In genomic region chr22:43812149-43812842, GRCh38 we compare ENCODE assay signal across 1 cellular context.
TF ChIP-seq lines count a peak whose summit lies in the region.

TSS of gene EFCAB6 (minus strand) at chr22:43812305. CDS start at chr22:43782318, 29,987 bp downstream.

TF ChIP-seq in SK-N-SH, 30 proteins besides CTCF, POLR2A, EP300 and RAD21:
- peak; percentile 57; the same call in 1 of the 2 replicates for TF ChIP-seq MAX (IDR thresholded peaks at IDR 0.05; ENCODE audit: low read depth)
- peak; percentile 16; the same call in 1 of the 2 replicates for TF ChIP-seq ELF1 (IDR thresholded peaks at IDR 0.05)
- TF ChIP-seq IRF3 (IDR thresholded peaks at IDR 0.05; ENCODE audit: low read depth, low read length) = peak; percentile 63
- peak; percentile 83 for TF ChIP-seq MXI1 (IDR thresholded peaks at IDR 0.05; ENCODE audit: low read depth, low read length)
- TF ChIP-seq FOXJ3 (CRISPR knock-in tag; IDR thresholded peaks at IDR 0.05) = no peak
- TF ChIP-seq USF2 (IDR thresholded peaks at IDR 0.05; ENCODE audit: borderline replicate concordance, low read depth, low read length) = no peak
- TF ChIP-seq POLR2AphosphoS5 (IDR thresholded peaks at IDR 0.05; ENCODE audit: low read depth, low read length) = peak; percentile 44; the same call in 1 of the 2 replicates
- peak; percentile 83 for TF ChIP-seq GABPA (IDR thresholded peaks at IDR 0.05; ENCODE audit: low read depth)
- TF ChIP-seq SIN3A (IDR thresholded peaks at IDR 0.05; ENCODE audit: borderline replicate concordance, low read depth, low read length) = 0 out of 2 replicates have a peak, but pooled peaks have one; percentile 12
